In genomic region chr1:235067396-235068154, GRCh38 we compare ENCODE assay signal across 8 cellular contexts.
A peak's percentile ranks its signal among the peaks of the same experiment; 100 is the strongest.
DNase-seq lines count a peak whose midpoint lies in the region; ATAC-seq and TF ChIP-seq lines count a peak whose summit lies in the region.

No MANE protein-coding gene starts in this region.

- TF ChIP-seq CTCF in heart right ventricle (IDR thresholded peaks at IDR 0.05): no peak
- TF ChIP-seq CTCF in retinal pigment epithelial cell (conservative IDR thresholded peaks at IDR 0.05; ENCODE audit: low read depth, low read length): peak; percentile 5

- peak; percentile 40 to 85 (median 72) for ATAC-seq in heart right ventricle
- ATAC-seq in GM19467 (IDR thresholded peaks at IDR 0.05; ENCODE audit: unreplicated experiment): no peak
- ATAC-seq in GM19351 (IDR thresholded peaks at IDR 0.05; ENCODE audit: unreplicated experiment): no peak

- peaks cover 20 to 63% (median 49%) of the 10 kb centered on the region in 9 donors for H3K4me1 ChIP-seq in heart right ventricle

- 31 to 43% methylated on average over 12 of the region's 12 CpGs for WGBS in heart right ventricle, 2 donors

- peak; percentile 52 for DNase-seq in COLO829 (ENCODE audit: low spot score)
- peak; percentile 98 for DNase-seq in LHCN-M2 (ENCODE audit: low read depth)
- peak; percentile 63 for DNase-seq in UCSD-AML1 (lab: John Stamatoyannopoulos, UW; ENCODE audit: unreplicated experiment)
- DNase-seq in heart right ventricle: peak; percentile 64 to 74
- DNase-seq in retinal pigment epithelial cell (ENCODE audit: low read depth): peak; percentile 95
- DNase-seq in germinal center (ENCODE audit: low spot score): no peak

- H3K9me3 ChIP-seq in heart right ventricle: no peaks in the 10 kb centered on the region

- no peaks in the 10 kb centered on the region for H3K27me3 ChIP-seq in heart right ventricle

- intact Hi-C loops in heart right ventricle (cut with DNase I): loop anchor here in 1 of 10 donors (10.0 kb wide), 1 partner anchor 53 kb away; no protein-coding TSS in a partner anchor

- H3K36me3 ChIP-seq in heart right ventricle: no peaks in the 10 kb centered on the region

- no peak overlapping the region for H3K4me3 ChIP-seq in heart right ventricle
- no peak overlapping the region for H3K4me3 ChIP-seq in retinal pigment epithelial cell (ENCODE audit: low read length)

- peak overlapping the region; percentile 7 to 84 (median 46) for H3K27ac ChIP-seq in heart right ventricle

Comparison
In these comparisons a context has a peak if more than half of its experiments do, and no peak if none do; other contexts are left out.
1. ATAC-seq: peak in heart right ventricle (8 of 8); none in GM19467 (single experiment) and GM19351 (single experiment).